11 cellular contexts compared by ENCODE assay signal in the genomic region with DNA sequence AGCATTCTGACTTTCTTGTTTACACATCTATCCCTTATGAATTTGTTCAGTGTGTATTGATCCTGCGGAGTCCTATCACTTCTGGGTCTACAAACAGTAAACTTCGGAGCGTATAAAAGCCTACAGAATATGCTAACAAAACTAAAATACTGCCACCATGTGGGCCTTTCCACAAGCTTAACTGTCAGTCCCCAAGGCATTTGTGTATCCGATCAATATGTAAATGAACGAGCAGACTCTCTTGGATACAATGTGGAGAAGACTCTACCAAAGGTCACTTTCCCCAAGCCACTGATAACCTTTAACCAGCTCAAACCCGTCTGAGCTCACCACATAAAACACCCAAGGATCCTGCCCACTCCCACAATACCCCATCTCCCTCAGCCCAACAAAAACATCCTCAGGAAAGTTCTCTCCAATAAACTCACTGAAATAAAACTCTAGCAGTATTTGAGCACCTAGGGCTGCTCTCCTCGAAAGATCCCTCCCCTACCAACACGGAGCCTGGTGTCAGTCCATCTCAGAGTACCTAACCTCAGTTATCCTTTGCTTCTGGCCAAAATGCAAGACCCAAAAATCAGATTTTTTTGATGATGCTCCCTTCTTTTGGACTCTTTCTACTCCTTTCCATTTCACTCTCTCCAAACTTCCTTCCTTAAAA. TPM values are rescaled to one million over a fixed set of nuclear protein-coding genes. Genes with fewer than 3 reads are reported as not detected.
DNase-seq lines count a peak whose midpoint lies in the region; ATAC-seq and TF ChIP-seq lines count a peak whose summit lies in the region.
"Had no signal": no experiment of that assay in that cellular context is flagged by ENCODE, and none has a peak within 500 bp of the region (broad histone marks: within the 10 kb centered on the region; RNA-seq: fewer than 3 reads in every experiment).

No MANE protein-coding gene starts in this region.

- H3K4me2 ChIP-seq in OCI-LY3 (ENCODE audit: low read length) (no peak overlapping the region), osteoblast (ENCODE audit: insufficient read depth, low read length) (no peak overlapping the region)

- no peaks in the 10 kb centered on the region for H3K79me2 ChIP-seq in OCI-LY3 (ENCODE audit: low read length)
- H3K79me2 ChIP-seq in osteoblast (ENCODE audit: insufficient read depth, low read length): no peaks in the 10 kb centered on the region

- H3K9ac ChIP-seq in OCI-LY3 (ENCODE audit: low read length): no peak overlapping the region

- H3K4me1 ChIP-seq in OCI-LY3 (ENCODE audit: low read length) (peaks cover 7% of the 10 kb centered on the region), osteoblast (ENCODE audit: insufficient read depth, low read length) (no peaks in the 10 kb centered on the region)

- H3K36me3 ChIP-seq in OCI-LY3 (replicated peaks; ENCODE audit: low read depth, low read length) (no peaks in the 10 kb centered on the region), osteoblast (ENCODE audit: insufficient read depth, low read length) (no peaks in the 10 kb centered on the region)

- H3K27ac ChIP-seq in OCI-LY3 (ENCODE audit: low read length): no peak overlapping the region
- H3K27ac ChIP-seq in osteoblast (ENCODE audit: low read depth, low read length): no peak overlapping the region

- peak; percentile 42 for TF ChIP-seq CTCF in OCI-LY3 (IDR thresholded peaks at IDR 0.05; ENCODE audit: low read depth, low read length)
- TF ChIP-seq CTCF in epithelial cell of proximal tubule (conservative IDR thresholded peaks at IDR 0.05; ENCODE audit: low read depth, low read length): peak; percentile 34
- peak; percentile 24 for TF ChIP-seq CTCF in osteoblast (IDR thresholded peaks at IDR 0.05; ENCODE audit: extremely low read depth, low read depth, low read length)

- H2AFZ ChIP-seq in OCI-LY3 (ENCODE audit: low read depth, low read length) (no peak overlapping the region), osteoblast (ENCODE audit: low read length) (no peak overlapping the region)

- H4K20me1 ChIP-seq in OCI-LY3 (ENCODE audit: insufficient read depth, low read length) (no peaks in the 10 kb centered on the region), osteoblast (ENCODE audit: insufficient read depth, low read length) (no peaks in the 10 kb centered on the region)

- H3K9me3 ChIP-seq in OCI-LY3 (ENCODE audit: insufficient read depth, low read length): no peaks in the 10 kb centered on the region
- H3K9me3 ChIP-seq in osteoblast (ENCODE audit: low read depth, low read length): no peaks in the 10 kb centered on the region

- H3K27me3 ChIP-seq in OCI-LY3 (ENCODE audit: low read depth, low read length) (no peaks in the 10 kb centered on the region), osteoblast (ENCODE audit: insufficient read depth, low read length) (no peaks in the 10 kb centered on the region)

- DNase-seq in DMS 273 (lab: John Stamatoyannopoulos, UW; ENCODE audit: unreplicated experiment) (peak; percentile 10), DMS 273 treated with DMSO at 0.1 percent for 48 hours (lab: John Stamatoyannopoulos, UW) (no peak), epithelial cell of proximal tubule (ENCODE audit: low read depth) (no peak), osteoblast (ENCODE audit: insufficient read length, low spot score, missing footprints) (peak; percentile 54), NCI-H2227 (lab: John Stamatoyannopoulos, UW; ENCODE audit: unreplicated experiment) (no peak)
- DNase-seq: immature natural killer cell had no signal

- ATAC-seq in GM21447 (IDR thresholded peaks at IDR 0.05; ENCODE audit: unreplicated experiment) (no peak), GM21528 (IDR thresholded peaks at IDR 0.05; ENCODE audit: low FRiP score, unreplicated experiment) (no peak)

- no peak overlapping the region for H3K4me3 ChIP-seq in OCI-LY3 (ENCODE audit: low read length)
- no peak overlapping the region for H3K4me3 ChIP-seq in epithelial cell of proximal tubule (ENCODE audit: low read depth, low read length)
- H3K4me3 ChIP-seq in osteoblast (ENCODE audit: insufficient read depth, low read length): no peak overlapping the region

RNA-seq across cellular contexts. Expression of a gene that starts 17.8 kb away (rescaled TPM):
- 3.0 and 16.3 TPM in 2 replicates for total RNA-seq in epithelial cell of proximal tubule
- total RNA-seq in osteoblast: 0.29 and 2.2 TPM in 2 replicates
- total RNA-seq: A172, MCF 10A had no signal

RNA-seq across cellular contexts. Expression of a gene that starts 42.3 kb away (rescaled TPM):
- 67.1 and 76.2 TPM in 2 replicates for total RNA-seq in epithelial cell of proximal tubule
- 25.6 and 31.8 TPM in 2 replicates for total RNA-seq in osteoblast

Comparison
In these comparisons a context has a peak if more than half of its experiments do, and no peak if none do; other contexts are left out.
1. DNase-seq: peak in DMS 273 (single experiment) and osteoblast (single experiment); none in DMS 273 treated with DMSO at 0.1 percent for 48 hours (single experiment), epithelial cell of proximal tubule (single experiment) and NCI-H2227 (single experiment).
2. Peak in every context shown above with its lines, with median percentiles within 50 percentile points of each other: CTCF ChIP-seq.